In genomic region chr15:20783598-20784184, GRCh38 we compare ENCODE assay signal across 7 cellular contexts.
DNase-seq lines count a peak whose midpoint lies in the region; ATAC-seq and TF ChIP-seq lines count a peak whose summit lies in the region.
"Not testable (repeated sequence)": the region's sequence is repeated elsewhere in the genome, so short reads cannot be mapped to it uniquely, and the experiment has no call there.

No MANE protein-coding gene starts in this region.

- H3K9me2 ChIP-seq in PC-3 (replicated peaks; ENCODE audit: low read length): not testable (repeated sequence)

- not testable (repeated sequence) for H2AFZ ChIP-seq in PC-3 (ENCODE audit: low read length)

- not testable (repeated sequence) for H3K36me3 ChIP-seq in PC-3 (ENCODE audit: low read depth, low read length)

- BruUV-seq in PC-3 (replicated peaks; lab: Mats Ljungman, UMichigan): not testable (repeated sequence)

- not testable (repeated sequence) for H3K79me2 ChIP-seq in PC-3 (ENCODE audit: low read length)

- H3K27me3 Mint-ChIP-seq in activated CD4-positive, alpha-beta T cell treated with anti-CD3 and anti-CD28 coated beads, Interleukin-2, amount 10 ng/mL, durations not matched to agents 24 days and 14 days; activated naive CD4-positive, alpha-beta T cell treated with anti-CD3 and anti-CD28 coated beads for 36 hours (ENCODE audit: low read depth): not testable (repeated sequence)

- intact Hi-C loops in PC-3 (cut with micrococcal nuclease); activated CD4-positive, alpha-beta T cell treated with anti-CD3 and anti-CD28 coated beads, Interleukin-2, amount 10 ng/mL, durations not matched to agents 24 days and 14 days (cut with micrococcal nuclease); activated naive CD4-positive, alpha-beta T cell treated with anti-CD3 and anti-CD28 coated beads for 36 hours (cut with micrococcal nuclease); left cardiac atrium (cut with DNase I); sciatic nerve (cut with DNase I): not testable (repeated sequence)

- not testable (repeated sequence) for H3K9ac ChIP-seq in PC-3 (ENCODE audit: low read length)

- not testable (repeated sequence) for H3K27me3 ChIP-seq in PC-3 (ENCODE audit: low read length)

- H3K36me3 Mint-ChIP-seq in activated CD4-positive, alpha-beta T cell treated with anti-CD3 and anti-CD28 coated beads, Interleukin-2, amount 10 ng/mL, durations not matched to agents 24 days and 14 days (ENCODE audit: low read depth); activated naive CD4-positive, alpha-beta T cell treated with anti-CD3 and anti-CD28 coated beads for 36 hours (ENCODE audit: low read depth): not testable (repeated sequence)

- ATAC-seq in PC-3: peak; percentile 38
- ATAC-seq in left cardiac atrium, sciatic nerve: not testable (repeated sequence)

- H3K9me3 ChIP-seq in PC-3 (ENCODE audit: low read length): not testable (repeated sequence)

- CTCF ChIA-PET in PC-3 (lab: Charles Lee); activated naive CD4-positive, alpha-beta T cell treated with anti-CD3 and anti-CD28 coated beads for 36 hours (lab: Charles Lee): not testable (repeated sequence)

- not testable (repeated sequence) for H3K4me3 Mint-ChIP-seq in activated CD4-positive, alpha-beta T cell treated with anti-CD3 and anti-CD28 coated beads, Interleukin-2, amount 10 ng/mL, durations not matched to agents 24 days and 14 days; activated naive CD4-positive, alpha-beta T cell treated with anti-CD3 and anti-CD28 coated beads for 36 hours

- not testable (repeated sequence) for H4K20me1 ChIP-seq in PC-3 (ENCODE audit: low read length)

- not testable (repeated sequence) for H3K4me3 ChIP-seq in PC-3 (ENCODE audit: low read length)

- POLR2A ChIA-PET in PC-3 (lab: Charles Lee; ENCODE audit: unreplicated experiment): not testable (repeated sequence)

- H3K4me1 Mint-ChIP-seq in activated CD4-positive, alpha-beta T cell treated with anti-CD3 and anti-CD28 coated beads, Interleukin-2, amount 10 ng/mL, durations not matched to agents 24 days and 14 days; activated naive CD4-positive, alpha-beta T cell treated with anti-CD3 and anti-CD28 coated beads for 36 hours (ENCODE audit: low read depth): not testable (repeated sequence)

- not testable (repeated sequence) for H3K27ac ChIP-seq in PC-3 (ENCODE audit: low read length)

- TF ChIP-seq CTCF in PC-3 (conservative IDR thresholded peaks at IDR 0.05; ENCODE audit: low read depth, low read length): not testable (repeated sequence)

- H3K9me3 Mint-ChIP-seq in activated CD4-positive, alpha-beta T cell treated with anti-CD3 and anti-CD28 coated beads, Interleukin-2, amount 10 ng/mL, durations not matched to agents 24 days and 14 days; activated naive CD4-positive, alpha-beta T cell treated with anti-CD3 and anti-CD28 coated beads for 36 hours: not testable (repeated sequence)

- DNase-seq in PC-3: not testable (repeated sequence)
- DNase-seq in activated CD4-positive, alpha-beta T cell treated with anti-CD3 and anti-CD28 coated beads, Interleukin-2, amount 10 ng/mL, durations not matched to agents 24 days and 14 days: peak; percentile 83
- DNase-seq in activated CD8-positive, alpha-beta memory T cell treated with anti-CD3 and anti-CD28 coated beads, Interleukin-2, amount 50 U/mL, for 4 hours: peak; percentile 19
- DNase-seq in activated T-helper 1 cell treated with Interleukin-2 at 50 U/mL for 16 hours (ENCODE audit: low read depth): peak; percentile 1
- peak; percentile 51 for DNase-seq in activated naive CD4-positive, alpha-beta T cell treated with anti-CD3 and anti-CD28 coated beads for 36 hours
- DNase-seq in left cardiac atrium: peak; percentile 29
- DNase-seq in sciatic nerve (ENCODE audit: low spot score): peak; percentile 58

- not testable (repeated sequence) for H3K4me2 ChIP-seq in PC-3 (ENCODE audit: low read length)

- H3K4me1 ChIP-seq in PC-3 (ENCODE audit: insufficient read depth, low read length): not testable (repeated sequence)

- not testable (repeated sequence) for H3F3A ChIP-seq in PC-3 (ENCODE audit: low read length, unreplicated experiment)

- H3K27ac Mint-ChIP-seq in activated CD4-positive, alpha-beta T cell treated with anti-CD3 and anti-CD28 coated beads, Interleukin-2, amount 10 ng/mL, durations not matched to agents 24 days and 14 days; activated naive CD4-positive, alpha-beta T cell treated with anti-CD3 and anti-CD28 coated beads for 36 hours: not testable (repeated sequence)
